ENCODE assay signal across 8 cellular contexts in the genomic region with DNA sequence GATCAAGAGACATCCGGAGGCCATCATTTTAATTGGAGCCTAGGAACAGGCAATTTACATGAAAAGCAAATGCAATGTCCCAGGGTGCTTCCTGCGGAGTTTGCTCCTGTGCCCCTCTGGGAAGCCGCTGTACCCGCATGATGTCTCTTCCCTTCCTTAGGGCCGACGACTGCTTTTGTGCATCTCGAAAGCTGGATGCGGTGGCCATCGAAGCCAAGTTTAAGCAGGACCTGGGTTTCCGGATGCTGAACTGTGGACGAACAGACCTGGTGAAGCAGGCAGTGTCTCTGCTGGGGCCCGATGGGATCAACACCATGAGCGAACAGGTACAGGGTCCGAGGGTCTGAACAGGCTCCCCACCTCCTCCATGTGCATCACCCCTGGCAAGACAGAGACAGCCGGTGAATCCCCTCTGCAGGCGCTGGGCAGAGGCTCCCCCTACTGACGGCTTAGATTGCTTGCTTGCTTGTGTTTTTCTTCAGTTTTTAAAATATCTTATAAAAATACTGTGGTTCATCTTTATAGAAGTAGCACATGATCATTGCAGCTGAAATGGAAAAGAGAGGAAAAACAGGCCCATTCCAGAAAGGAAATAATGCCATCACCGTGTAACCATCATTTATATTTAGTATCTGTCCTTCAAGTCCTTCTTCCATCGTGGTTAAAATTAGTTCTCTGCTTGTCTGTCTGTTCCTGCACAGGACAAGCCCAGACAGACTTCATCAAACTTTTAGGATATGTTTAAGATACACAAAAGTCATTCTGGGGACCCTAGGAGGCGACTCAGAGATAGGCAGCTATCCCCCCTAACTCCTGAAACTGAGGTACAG.
DNase-seq lines count a peak whose midpoint lies in the region; ATAC-seq and TF ChIP-seq lines count a peak whose summit lies in the region.

No MANE protein-coding gene starts in this region.

- H3K9ac ChIP-seq in HUES6 (ENCODE audit: low read length), result peak overlapping the region; percentile 27

- H3K4me3 ChIP-seq in HUES6 (ENCODE audit: low read depth, low read length) (peak overlapping the region; percentile 30), heart right ventricle (no peak overlapping the region)

- ATAC-seq in heart right ventricle, result peak in 2 of 8 donors; percentile 19 to 40
- no peak for ATAC-seq in HG03196 (IDR thresholded peaks at IDR 0.05; ENCODE audit: unreplicated experiment)

- WGBS in heart right ventricle, 2 donors, result 29 to 35% methylated on average over 20 of the region's 20 CpGs

- no peaks in the 10 kb centered on the region for H3K9me3 ChIP-seq in HUES6 (ENCODE audit: control insufficient read depth, insufficient read depth, low read depth, low read length)
- H3K9me3 ChIP-seq in heart right ventricle, result no peaks in the 10 kb centered on the region

- intact Hi-C loops in heart right ventricle (cut with DNase I), result loop anchor here in 1 of 10 donors (2.0 kb wide), 1 partner anchor 477 kb away; no protein-coding TSS in a partner anchor

- H3K27ac ChIP-seq in HUES6 (ENCODE audit: low read depth, low read length), result no peak overlapping the region
- H3K27ac ChIP-seq in heart right ventricle, result no peak overlapping the region

- peak; percentile 27 to 73 (median 57) for TF ChIP-seq CTCF in heart right ventricle (IDR thresholded peaks at IDR 0.05)

- H3K4me1 ChIP-seq in HUES6 (ENCODE audit: control insufficient read depth, insufficient read depth, low read length) (peaks cover 24% of the 10 kb centered on the region), heart right ventricle (peaks cover 0 to 9% (median 0%) of the 10 kb centered on the region in 9 donors)

- H3K27me3 ChIP-seq in HUES6 (ENCODE audit: control insufficient read depth, insufficient read depth, low read length), result no peaks in the 10 kb centered on the region; the same call in 1 of the 2 replicates
- peaks cover 0 to 7% (median 0%) of the 10 kb centered on the region in 7 donors for H3K27me3 ChIP-seq in heart right ventricle

- H3K36me3 ChIP-seq in HUES6 (ENCODE audit: control insufficient read depth, insufficient read depth, low read length) (no peaks in the 10 kb centered on the region), heart right ventricle (no peaks in the 10 kb centered on the region)

- DNase-seq in DMS53 (lab: John Stamatoyannopoulos, UW), result peak; percentile 53
- no peak for DNase-seq in DMS53 treated with DMSO at 0.1 percent for 48 hours (lab: John Stamatoyannopoulos, UW; ENCODE audit: unreplicated experiment)
- DNase-seq in SW480 (ENCODE audit: low spot score), result peak; percentile 16
- DNase-seq in heart right ventricle, result peak; percentile 19 to 21
- peak; percentile 36 for DNase-seq in stimulated activated CD4-positive, alpha-beta T cell treated with anti-CD3 and anti-CD28 coated beads, Interleukin-15, amount 100 ng/mL, for 24 hours
- no peak for DNase-seq in effector CD4-positive, alpha-beta T cell

Comparison
In these comparisons a context has a peak if more than half of its experiments do, and no peak if none do; other contexts are left out.
1. DNase-seq: peak in DMS53 (single experiment), SW480 (single experiment), heart right ventricle (2 of 2) and stimulated activated CD4-positive, alpha-beta T cell treated with anti-CD3 and anti-CD28 coated beads, Interleukin-15, amount 100 ng/mL, for 24 hours (single experiment); none in DMS53 treated with DMSO at 0.1 percent for 48 hours (single experiment) and effector CD4-positive, alpha-beta T cell (single experiment).